In the genomic region with DNA sequence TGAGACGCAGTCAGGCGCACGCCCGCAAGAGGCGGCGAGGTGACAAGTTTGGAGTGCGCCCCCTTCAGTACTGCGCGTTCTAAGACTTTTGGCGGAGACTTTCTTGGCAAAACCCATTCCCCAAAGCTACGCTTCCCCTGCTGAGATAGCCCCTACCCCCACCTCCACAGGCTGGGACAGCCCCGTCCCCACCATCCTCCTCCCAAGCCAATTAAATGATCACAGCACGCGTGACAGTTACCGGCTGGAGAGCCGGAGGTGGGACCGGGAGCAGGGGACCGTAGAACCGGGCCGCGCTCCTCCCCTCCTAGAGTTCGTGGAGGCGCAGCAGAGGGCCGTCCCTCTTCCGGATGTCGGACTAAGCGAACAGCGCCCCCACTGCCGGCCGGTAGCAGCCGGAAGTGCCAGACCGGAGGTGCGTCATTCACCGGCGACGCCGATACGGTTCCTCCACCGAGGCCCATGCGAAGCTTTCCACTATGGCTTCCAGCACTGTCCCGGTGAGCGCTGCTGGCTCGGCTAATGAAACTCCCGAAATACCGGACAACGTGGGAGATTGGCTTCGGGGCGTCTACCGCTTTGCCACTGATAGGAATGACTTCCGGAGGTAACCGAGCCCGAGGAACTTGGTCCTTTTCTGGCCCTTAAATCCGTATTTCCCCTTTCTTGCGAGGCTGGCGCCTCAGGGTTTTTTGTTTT, we compare ENCODE assay signal across 8 cellular contexts. TPM values are rescaled to one million over a fixed set of nuclear protein-coding genes. Genes with fewer than 3 reads are reported as not detected.
A peak's percentile ranks its signal among the peaks of the same experiment; 100 is the strongest.
DNase-seq lines count a peak whose midpoint lies in the region; ATAC-seq and TF ChIP-seq lines count a peak whose summit lies in the region.

Gene TOMM6 (plus strand): TSS at position 476 of the 699 bp plus-strand sequence. CDS start 4 bp downstream, at position 480.

- H3K36me3 Mint-ChIP-seq in CD14-positive monocyte = peaks cover 28 to 32% of the 10 kb centered on the region in 2 donors

- peak within 1 kb of the TSS; percentile 93 to 97 (median 95) for H3K27ac Mint-ChIP-seq in CD14-positive monocyte

- peaks cover 9 to 21% (median 16%) of the 10 kb centered on the region in 4 donors for H3K4me1 ChIP-seq in liver (ENCODE audit: control insufficient read depth in 4 of 4, insufficient read depth in 4 of 4, low read length in 3 of 4)

- WGBS in liver = under 1% methylated on average over 55 of the region's 55 CpGs

- peaks cover 0 to 5% (median 4%) of the 10 kb centered on the region in 3 donors for H3K27me3 Mint-ChIP-seq in CD14-positive monocyte (ENCODE audit: low read depth in 3 of 3)

- peak within 1 kb of the TSS; percentile 91 to 94 for H3K27ac ChIP-seq in liver (ENCODE audit: low read depth in 1 of 2, low read length in 2 of 2)

- peak; percentile 93 for DNase-seq in CD14-positive monocyte (ENCODE audit: low spot score)
- peak; percentile 97 for DNase-seq in NCI-H69 (lab: John Stamatoyannopoulos, UW)
- DNase-seq in activated CD4-positive, alpha-beta T cell treated with anti-CD3 and anti-CD28 coated beads, Interleukin-2, amount 50 U/mL, for 1 hour = peak; percentile 95
- DNase-seq in dedifferentiated amniotic fluid mesenchymal stem cell (ENCODE audit: extremely low spot score) = peak; percentile 93
- DNase-seq in stimulated activated CD4-positive, alpha-beta T cell treated with anti-CD3 and anti-CD28 coated beads, Interleukin-4, amount 100 ng/mL, for 24 hours = peak; percentile 96

- ATAC-seq in GM19351 (IDR thresholded peaks at IDR 0.05; ENCODE audit: unreplicated experiment) = peak; percentile 76
- peak; percentile 79 for ATAC-seq in HG03521 (IDR thresholded peaks at IDR 0.05; ENCODE audit: unreplicated experiment)

- intact Hi-C loops in CD14-positive monocyte (cut with micrococcal nuclease) = loop anchor here (2.0 to 10.0 kb wide), 8 partner anchors 53 to 427 kb away; partner anchors contain the start of genes BYSL (in 2 of the 2), MED20 (in 2 of the 2), TAF8 (in 2 of the 2) and USP49 (in 2 of the 2)

- peak within 1 kb of the TSS; percentile 88 to 94 for H3K4me3 Mint-ChIP-seq in CD14-positive monocyte

- TF ChIP-seq RAD21 in liver (IDR thresholded peaks at IDR 0.05) = peak; percentile 28 to 59

- H3K9me3 ChIP-seq in liver (ENCODE audit: control insufficient read depth in 4 of 4, low read length in 3 of 4) = no peaks in the 10 kb centered on the region

- no peaks in the 10 kb centered on the region for H3K27me3 ChIP-seq in liver (ENCODE audit: control insufficient read depth in 4 of 4, insufficient read depth in 4 of 4, low read length in 3 of 4)

- peak within 1 kb of the TSS; percentile 93 to 99 for H3K9ac ChIP-seq in liver (ENCODE audit: low read depth in 1 of 2, low read length in 2 of 2)

- peak within 1 kb of the TSS; percentile 72 to 100 (median 96) for H3K4me3 ChIP-seq in liver (ENCODE audit: low read depth in 1 of 3, low read length in 3 of 3)

- TF ChIP-seq CTCF in CD14-positive monocyte (IDR thresholded peaks at IDR 0.05) = peak; percentile 87
- TF ChIP-seq CTCF in liver (IDR thresholded peaks at IDR 0.05; ENCODE audit: low read depth, low read length, missing input control) = peak; percentile 98

- H3K36me3 ChIP-seq in liver (ENCODE audit: control insufficient read depth in 4 of 4, insufficient read depth in 3 of 4, low read depth in 1 of 4, low read length in 3 of 4) = peaks cover 0 to 27% (median 14%) of the 10 kb centered on the region in 4 donors

- peaks cover 32% of the 10 kb centered on the region for H3K4me1 Mint-ChIP-seq in CD14-positive monocyte

- H3K9me3 Mint-ChIP-seq in CD14-positive monocyte = no peaks in the 10 kb centered on the region

TF ChIP-seq in liver, 16 proteins besides CTCF, POLR2A, EP300 and RAD21:
- TF ChIP-seq NR2F2 (IDR thresholded peaks at IDR 0.05) (no peak), JUND (IDR thresholded peaks at IDR 0.05) (peak in 1 of 2 donors; percentile 49), SP1 (IDR thresholded peaks at IDR 0.05) (peak; percentile 65), TAF1 (conservative IDR thresholded peaks at IDR 0.05) (peak; percentile 87), GABPA (IDR thresholded peaks at IDR 0.05 in 1 of 2, conservative IDR thresholded peaks at IDR 0.05 in 1 of 2) (peak; percentile 93 to 98), EGR1 (IDR thresholded peaks at IDR 0.05; ENCODE audit: low read depth in 2 of 2) (peak; percentile 19 to 72), FOXA2 (IDR thresholded peaks at IDR 0.05) (peak; percentile 33), HNF4G (IDR thresholded peaks at IDR 0.05) (no peak), HNF4A (conservative IDR thresholded peaks at IDR 0.05) (peak; percentile 13 to 18), RXRA (IDR thresholded peaks at IDR 0.05) (peak; percentile 43 to 49), ATF3 (IDR thresholded peaks at IDR 0.05) (no peak), YY1 (IDR thresholded peaks at IDR 0.05) (peak; percentile 97), FOXA1 (IDR thresholded peaks at IDR 0.05) (no peak)
- TF ChIP-seq, protein P1, sequence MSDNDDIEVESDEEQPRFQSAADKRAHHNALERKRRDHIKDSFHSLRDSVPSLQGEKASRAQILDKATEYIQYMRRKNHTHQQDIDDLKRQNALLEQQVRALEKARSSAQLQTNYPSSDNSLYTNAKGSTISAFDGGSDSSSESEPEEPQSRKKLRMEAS (IDR thresholded peaks at IDR 0.05) = peak; percentile 82
- TF ChIP-seq, protein P2, sequence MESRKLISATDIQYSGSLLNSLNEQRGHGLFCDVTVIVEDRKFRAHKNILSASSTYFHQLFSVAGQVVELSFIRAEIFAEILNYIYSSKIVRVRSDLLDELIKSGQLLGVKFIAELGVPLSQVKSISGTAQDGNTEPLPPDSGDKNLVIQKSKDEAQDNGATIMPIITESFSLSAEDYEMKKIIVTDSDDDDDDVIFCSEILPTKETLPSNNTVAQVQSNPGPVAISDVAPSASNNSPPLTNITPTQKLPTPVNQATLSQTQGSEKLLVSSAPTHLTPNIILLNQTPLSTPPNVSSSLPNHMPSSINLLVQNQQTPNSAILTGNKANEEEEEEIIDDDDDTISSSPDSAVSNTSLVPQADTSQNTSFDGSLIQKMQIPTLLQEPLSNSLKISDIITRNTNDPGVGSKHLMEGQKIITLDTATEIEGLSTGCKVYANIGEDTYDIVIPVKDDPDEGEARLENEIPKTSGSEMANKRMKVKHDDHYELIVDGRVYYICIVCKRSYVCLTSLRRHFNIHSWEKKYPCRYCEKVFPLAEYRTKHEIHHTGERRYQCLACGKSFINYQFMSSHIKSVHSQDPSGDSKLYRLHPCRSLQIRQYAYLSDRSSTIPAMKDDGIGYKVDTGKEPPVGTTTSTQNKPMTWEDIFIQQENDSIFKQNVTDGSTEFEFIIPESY (IDR thresholded peaks at IDR 0.05) = peak; percentile 80
- TF ChIP-seq, protein P3, sequence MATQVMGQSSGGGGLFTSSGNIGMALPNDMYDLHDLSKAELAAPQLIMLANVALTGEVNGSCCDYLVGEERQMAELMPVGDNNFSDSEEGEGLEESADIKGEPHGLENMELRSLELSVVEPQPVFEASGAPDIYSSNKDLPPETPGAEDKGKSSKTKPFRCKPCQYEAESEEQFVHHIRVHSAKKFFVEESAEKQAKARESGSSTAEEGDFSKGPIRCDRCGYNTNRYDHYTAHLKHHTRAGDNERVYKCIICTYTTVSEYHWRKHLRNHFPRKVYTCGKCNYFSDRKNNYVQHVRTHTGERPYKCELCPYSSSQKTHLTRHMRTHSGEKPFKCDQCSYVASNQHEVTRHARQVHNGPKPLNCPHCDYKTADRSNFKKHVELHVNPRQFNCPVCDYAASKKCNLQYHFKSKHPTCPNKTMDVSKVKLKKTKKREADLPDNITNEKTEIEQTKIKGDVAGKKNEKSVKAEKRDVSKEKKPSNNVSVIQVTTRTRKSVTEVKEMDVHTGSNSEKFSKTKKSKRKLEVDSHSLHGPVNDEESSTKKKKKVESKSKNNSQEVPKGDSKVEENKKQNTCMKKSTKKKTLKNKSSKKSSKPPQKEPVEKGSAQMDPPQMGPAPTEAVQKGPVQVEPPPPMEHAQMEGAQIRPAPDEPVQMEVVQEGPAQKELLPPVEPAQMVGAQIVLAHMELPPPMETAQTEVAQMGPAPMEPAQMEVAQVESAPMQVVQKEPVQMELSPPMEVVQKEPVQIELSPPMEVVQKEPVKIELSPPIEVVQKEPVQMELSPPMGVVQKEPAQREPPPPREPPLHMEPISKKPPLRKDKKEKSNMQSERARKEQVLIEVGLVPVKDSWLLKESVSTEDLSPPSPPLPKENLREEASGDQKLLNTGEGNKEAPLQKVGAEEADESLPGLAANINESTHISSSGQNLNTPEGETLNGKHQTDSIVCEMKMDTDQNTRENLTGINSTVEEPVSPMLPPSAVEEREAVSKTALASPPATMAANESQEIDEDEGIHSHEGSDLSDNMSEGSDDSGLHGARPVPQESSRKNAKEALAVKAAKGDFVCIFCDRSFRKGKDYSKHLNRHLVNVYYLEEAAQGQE (IDR thresholded peaks at IDR 0.05) = peak; percentile 68

RNA-seq across cellular contexts. Expression of gene TOMM6, which starts in this region (rescaled TPM):
- polyA plus RNA-seq in CD14-positive monocyte (100 to 1,000 TPM; 343 to 382 TPM), liver (100 to 1,000 TPM; 122 to 123 TPM)
- total RNA-seq in liver = 10 to 100 TPM; 48.2 to 50.1 TPM

Comparison
In these comparisons a context has a peak if more than half of its experiments do, and no peak if none do; other contexts are left out.
1. Peak in every context shown above with its lines: DNase-seq, ATAC-seq, H3K4me3 ChIP-seq and H3K27ac ChIP-seq.